In genomic region chr7:85186083-85186520, GRCh38 we compare ENCODE assay signal across 9 cellular contexts. TPM values are rescaled to one million over a fixed set of nuclear protein-coding genes. Genes with fewer than 3 reads are reported as not detected.
DNase-seq lines count a peak whose midpoint lies in the region; ATAC-seq and TF ChIP-seq lines count a peak whose summit lies in the region.
"Had no signal": no experiment of that assay in that cellular context is flagged by ENCODE, and none has a peak within 500 bp of the region (broad histone marks: within the 10 kb centered on the region; RNA-seq: fewer than 3 reads in every experiment).

No MANE protein-coding gene starts in this region.

- peak overlapping the region; percentile 88 to 92 (median 90) for H3K4me3 Mint-ChIP-seq in nephron
- H3K4me3 Mint-ChIP-seq: activated naive CD8-positive, alpha-beta T cell had no signal

- peak overlapping the region; percentile 79 to 92 (median 87) for H3K27ac Mint-ChIP-seq in nephron
- H3K27ac Mint-ChIP-seq: activated naive CD8-positive, alpha-beta T cell had no signal

- no peaks in the 10 kb centered on the region for H3K9me3 Mint-ChIP-seq in nephron

- H3K27me3 Mint-ChIP-seq in nephron (ENCODE audit: low read depth) = peaks cover 27% of the 10 kb centered on the region

- peak overlapping the region; percentile 73 for H3K4me3 ChIP-seq in fibroblast of mammary gland (ENCODE audit: control insufficient read depth, low read depth, low read length)

- H3K4me1 Mint-ChIP-seq in nephron = peaks cover 26% of the 10 kb centered on the region

- DNase-seq in NCI-H1417 (lab: John Stamatoyannopoulos, UW) = peak; percentile 20 to 90 (median 88)
- DNase-seq in NCI-H1417 treated with DMSO at 0.1 percent for 48 hours (lab: John Stamatoyannopoulos, UW) = no peak
- peak; percentile 26 for DNase-seq in RPMI7951 (ENCODE audit: low read depth)
- DNase-seq in fibroblast of mammary gland (ENCODE audit: low read depth) = peak; percentile 43
- DNase-seq in activated effector memory CD4-positive, alpha-beta T cell treated with anti-CD3 and anti-CD28 coated beads, Interleukin-2, amount 50 U/mL, for 16 hours = no peak
- no peak for DNase-seq in cerebellar cortex (ENCODE audit: low spot score)

- TF ChIP-seq CTCF in fibroblast of mammary gland (conservative IDR thresholded peaks at IDR 0.05; ENCODE audit: control insufficient read depth, insufficient read depth, low read depth, low read length) (no peak), nephron (IDR thresholded peaks at IDR 0.05; ENCODE audit: unreplicated experiment in 3 of 3) (no peak)

- peaks cover 24% of the 10 kb centered on the region for H3K36me3 Mint-ChIP-seq in nephron (ENCODE audit: low read depth)
- H3K36me3 Mint-ChIP-seq: activated naive CD8-positive, alpha-beta T cell had no signal

- ATAC-seq in HG02884 (IDR thresholded peaks at IDR 0.05; ENCODE audit: unreplicated experiment) = peak; percentile 7

RNA-seq across cellular contexts. Expression of gene SEMA3D, which starts 0.8 kb away (rescaled TPM):
- 2.4 and 2.6 TPM in 2 replicates for total RNA-seq in RPMI7951 (2014; rRNA removed; shearing (Covaris generic))

Comparison
In these comparisons a context has a peak if more than half of its experiments do, and no peak if none do; other contexts are left out.
1. DNase-seq: peak in NCI-H1417 (3 of 3), RPMI7951 (single experiment) and fibroblast of mammary gland (single experiment); none in NCI-H1417 treated with DMSO at 0.1 percent for 48 hours (single experiment), activated effector memory CD4-positive, alpha-beta T cell treated with anti-CD3 and anti-CD28 coated beads, Interleukin-2, amount 50 U/mL, for 16 hours (single experiment) and cerebellar cortex (single experiment).